ENCODE assay signal across 20 cellular contexts in genomic region chr22:30025187-30025586, GRCh38. TPM values are rescaled to one million over a fixed set of nuclear protein-coding genes. Genes with fewer than 3 reads are reported as not detected.
DNase-seq lines count a peak whose midpoint lies in the region; ATAC-seq and TF ChIP-seq lines count a peak whose summit lies in the region.
"Had no signal": no experiment of that assay in that cellular context is flagged by ENCODE, and none has a peak within 500 bp of the region (broad histone marks: within the 10 kb centered on the region; RNA-seq: fewer than 3 reads in every experiment).

No MANE protein-coding gene starts in this region.

- no peak overlapping the region for H3K9ac ChIP-seq in PC-3 (ENCODE audit: low read length)

- H3K36me3 ChIP-seq in PC-3 (ENCODE audit: low read depth, low read length) (peaks cover 12% of the 10 kb centered on the region), esophagus (ENCODE audit: control insufficient read depth in 2 of 2, insufficient read depth in 2 of 2, low read length in 1 of 2) (peaks cover 30 to 42% of the 10 kb centered on the region in 2 donors), upper lobe of left lung (peaks cover 3 to 96% (median 72%) of the 10 kb centered on the region in 4 donors)

- H3K9me3 ChIP-seq in PC-3 (ENCODE audit: low read length), result no peaks in the 10 kb centered on the region
- no peaks in the 10 kb centered on the region for H3K9me3 ChIP-seq in esophagus (ENCODE audit: control insufficient read depth in 2 of 2, insufficient read depth in 1 of 2, low read depth in 1 of 2, low read length in 1 of 2)
- no peaks in the 10 kb centered on the region for H3K9me3 ChIP-seq in upper lobe of left lung
- H3K9me3 ChIP-seq: BE2C, SJCRH30 had no signal

- ATAC-seq in PC-3, result no peak
- ATAC-seq in upper lobe of left lung (ENCODE audit: low FRiP score in 2 of 2), result peak; percentile 7 to 86
- ATAC-seq in GM18498 (IDR thresholded peaks at IDR 0.05; ENCODE audit: unreplicated experiment), result no peak

- H3K4me1 ChIP-seq in PC-3 (ENCODE audit: insufficient read depth, low read length) (peaks cover 7% of the 10 kb centered on the region), esophagus (ENCODE audit: control insufficient read depth in 2 of 2, insufficient read depth in 2 of 2, low read length in 1 of 2) (peaks cover 0 to 22% of the 10 kb centered on the region in 2 donors), upper lobe of left lung (peaks cover 5 to 31% (median 17%) of the 10 kb centered on the region in 4 donors)
- H3K4me1 ChIP-seq: SJCRH30 had no signal

- H3K4me2 ChIP-seq in PC-3 (ENCODE audit: low read length), result no peak overlapping the region

- no peaks in the 10 kb centered on the region for H3K79me2 ChIP-seq in PC-3 (ENCODE audit: low read length)

- no peaks in the 10 kb centered on the region for H3K27me3 ChIP-seq in PC-3 (ENCODE audit: low read length)
- H3K27me3 ChIP-seq in esophagus (ENCODE audit: control insufficient read depth in 1 of 2, insufficient read depth in 2 of 2, low read length in 2 of 2), result no peaks in the 10 kb centered on the region
- no peaks in the 10 kb centered on the region for H3K27me3 ChIP-seq in upper lobe of left lung
- H3K27me3 ChIP-seq: BE2C, SJCRH30 had no signal

- TF ChIP-seq POLR2A in upper lobe of left lung (IDR thresholded peaks at IDR 0.05), result no peak

- POLR2A ChIA-PET in PC-3 (lab: Charles Lee; ENCODE audit: unreplicated experiment), result no interaction called here

- 39 to 49% methylated on average over 3 of the region's 3 CpGs for WGBS in esophagus, 2 donors
- WGBS in upper lobe of left lung, 2 donors, result 43 to 62% methylated on average over 3 of the region's 3 CpGs

- H3K4me3 ChIP-seq in PC-3 (ENCODE audit: low read length), result no peak overlapping the region
- no peak overlapping the region for H3K4me3 ChIP-seq in esophagus (ENCODE audit: low read depth in 1 of 2, low read length in 2 of 2)
- H3K4me3 ChIP-seq in upper lobe of left lung, result no peak overlapping the region
- H3K4me3 ChIP-seq: SJCRH30 had no signal

- H3F3A ChIP-seq in PC-3 (ENCODE audit: low read length, unreplicated experiment), result no peaks in the 10 kb centered on the region

- TF ChIP-seq EP300 in upper lobe of left lung (IDR thresholded peaks at IDR 0.05), result peak in 1 of 4 donors; percentile 43

- DNase-seq in PC-3 (peak; percentile 19), mucosa of gallbladder (ENCODE audit: low spot score) (peak; percentile 70), upper lobe of left lung (peak in 1 of 2 donors; percentile 69), RPMI8226 (no peak), ureter (ENCODE audit: low spot score) (no peak)
- DNase-seq: BE2C; CD4-positive, alpha-beta memory T cell; DMS79; KG1; NCI-H1048; NCI-H146; NCI-H2081; NCI-H748 treated with DMSO at 0.1 percent for 48 hours; OCI-M1; SJCRH30 had no signal

- CTCF ChIA-PET in PC-3 (lab: Charles Lee), result no interaction called here

- H3K9me2 ChIP-seq in PC-3 (replicated peaks; ENCODE audit: low read length), result no peaks in the 10 kb centered on the region

- H4K20me1 ChIP-seq in PC-3 (ENCODE audit: low read length), result no peaks in the 10 kb centered on the region

- BruUV-seq in PC-3 (replicated peaks; lab: Mats Ljungman, UMichigan), result no TSS peak

- H3K27ac ChIP-seq in PC-3 (ENCODE audit: low read length) (no peak overlapping the region), esophagus (ENCODE audit: low read depth in 2 of 2, low read length in 1 of 2) (peak overlapping the region; percentile 85 to 96), upper lobe of left lung (peak overlapping the region in 3 of 4 donors; percentile 47 to 56 (median 49))
- H3K27ac ChIP-seq: RWPE1, SJCRH30 had no signal

- no peak overlapping the region for H2AFZ ChIP-seq in PC-3 (ENCODE audit: low read length)

- TF ChIP-seq CTCF in PC-3 (conservative IDR thresholded peaks at IDR 0.05; ENCODE audit: low read depth, low read length), result no peak
- no peak for TF ChIP-seq CTCF in upper lobe of left lung (IDR thresholded peaks at IDR 0.05)

- intact Hi-C loops in PC-3 (cut with micrococcal nuclease), result no loop called here

RNA-seq across cellular contexts. Expression of gene HORMAD2, which starts 55.1 kb away (rescaled TPM):
- total RNA-seq in PC-3 (2014; rRNA removed) (not detected in 2 replicates), mucosa of gallbladder (not detected), upper lobe of left lung (under 1 TPM in 1 of 6 donors, not detected in 5; 0.80 TPM), ureter (not detected)
- not detected for polyA plus RNA-seq in esophagus
- total RNA-seq: CD4-positive, alpha-beta memory T cell; H4; NCI-H460; SJCRH30 had no signal
- polyA plus RNA-seq: CD4-positive, alpha-beta memory T cell had no signal

Comparison
In these comparisons a context has a peak if more than half of its experiments do, and no peak if none do; other contexts are left out.
1. ATAC-seq: peak in upper lobe of left lung (2 of 2); none in PC-3 (single experiment) and GM18498 (single experiment).
2. DNase-seq: peak in PC-3 (single experiment) and mucosa of gallbladder (single experiment); none in RPMI8226 (single experiment) and ureter (single experiment).